ENCODE assay signal across 30 cellular contexts in genomic region chr4:143745874-143746273, GRCh38. TPM values are rescaled to one million over a fixed set of nuclear protein-coding genes. Genes with fewer than 3 reads are reported as not detected.
"Had no signal": no experiment of that assay in that cellular context is flagged by ENCODE, and none has a peak within 500 bp of the region (broad histone marks: within the 10 kb centered on the region; RNA-seq: fewer than 3 reads in every experiment).

No MANE protein-coding gene starts in this region.

- H3K9me3 ChIP-seq: stomach, suprapubic skin, testis, thoracic aorta, thyroid gland, tibial artery, tibial nerve, transverse colon, upper lobe of left lung, upper lobe of right lung, uterus, vagina had no signal

- H3K4me1 Mint-ChIP-seq: stimulated activated effector memory CD8-positive, alpha-beta T cell treated with anti-CD3 and anti-CD28 coated beads, Interleukin-12 subunit alpha, Interleukin-12 subunit beta, amount 100 ng/mL, for 72 hours; stimulated activated memory B cell treated with anti-CD40 and anti-IgM and Interleukin-4, amounts not matched to agents 10 μg/mL and 1 μg/mL and 100 μg/mL, for 72 hours; stimulated activated naive B cell treated with anti-CD40 and anti-IgM and Interleukin-4, amounts not matched to agents 10 μg/mL and 1 μg/mL and 100 μg/mL, for 72 hours; stimulated activated naive CD8-positive, alpha-beta T cell treated with anti-CD3 and anti-CD28 coated beads, Interleukin-15, amount 100 ng/mL, for 72 hours had no signal

- H3K36me3 ChIP-seq: stomach, suprapubic skin, thoracic aorta, thyroid gland, tibial artery, tibial nerve, transverse colon, upper lobe of left lung, upper lobe of right lung, uterus, vagina had no signal

- H3K27me3 ChIP-seq: stomach, suprapubic skin, testis, thyroid gland, tibial artery, tibial nerve, transverse colon, upper lobe of left lung, upper lobe of right lung, uterus, vagina had no signal

- H3K4me3 Mint-ChIP-seq: stimulated activated effector memory CD8-positive, alpha-beta T cell treated with anti-CD3 and anti-CD28 coated beads, Interleukin-12 subunit alpha, Interleukin-12 subunit beta, amount 100 ng/mL, for 72 hours; stimulated activated memory B cell treated with anti-CD40 and anti-IgM and Interleukin-4, amounts not matched to agents 10 μg/mL and 1 μg/mL and 100 μg/mL, for 72 hours; stimulated activated naive B cell treated with anti-CD40 and anti-IgM and Interleukin-4, amounts not matched to agents 10 μg/mL and 1 μg/mL and 100 μg/mL, for 72 hours; stimulated activated naive CD8-positive, alpha-beta T cell treated with anti-CD3 and anti-CD28 coated beads, Interleukin-15, amount 100 ng/mL, for 72 hours; stimulated activated naive CD8-positive, alpha-beta T cell treated with anti-CD3 and anti-CD28 coated beads, Interleukin-15, Interleukin-2, amounts not matched to agents 100 ng/mL and 50 ng/mL, for 24 hours; type B pancreatic cell had no signal

- H3K4me3 ChIP-seq: stomach, suprapubic skin, testis, thoracic aorta, thyroid gland, tibial artery, tibial nerve, transverse colon, upper lobe of left lung, upper lobe of right lung, uterus, vagina had no signal

- H3K27ac ChIP-seq: stomach, suprapubic skin, testis, thoracic aorta, thyroid gland, tibial artery, tibial nerve, transverse colon, upper lobe of left lung, upper lobe of right lung, uterus, vagina had no signal

- ATAC-seq: stimulated activated effector memory CD8-positive, alpha-beta T cell treated with anti-CD3 and anti-CD28 coated beads, Interleukin-12 subunit alpha, Interleukin-12 subunit beta, amount 100 ng/mL, for 72 hours; stimulated activated memory B cell treated with anti-CD40 and anti-IgM and Interleukin-4, amounts not matched to agents 10 μg/mL and 1 μg/mL and 100 μg/mL, for 72 hours; stimulated activated naive B cell treated with anti-CD40 and anti-IgM and Interleukin-4, amounts not matched to agents 10 μg/mL and 1 μg/mL and 100 μg/mL, for 72 hours; stimulated activated naive CD8-positive, alpha-beta T cell treated with anti-CD3 and anti-CD28 coated beads, Interleukin-15, amount 100 ng/mL, for 72 hours; stimulated activated naive CD8-positive, alpha-beta T cell treated with anti-CD3 and anti-CD28 coated beads, Interleukin-15, Interleukin-2, amounts not matched to agents 100 U/mL and 50 U/mL, for 24 hours; upper lobe of right lung had no signal

- H3K27ac Mint-ChIP-seq: stimulated activated effector memory CD8-positive, alpha-beta T cell treated with anti-CD3 and anti-CD28 coated beads, Interleukin-12 subunit alpha, Interleukin-12 subunit beta, amount 100 ng/mL, for 72 hours; stimulated activated memory B cell treated with anti-CD40 and anti-IgM and Interleukin-4, amounts not matched to agents 10 μg/mL and 1 μg/mL and 100 μg/mL, for 72 hours; stimulated activated naive B cell treated with anti-CD40 and anti-IgM and Interleukin-4, amounts not matched to agents 10 μg/mL and 1 μg/mL and 100 μg/mL, for 72 hours; stimulated activated naive CD8-positive, alpha-beta T cell treated with anti-CD3 and anti-CD28 coated beads, Interleukin-15, amount 100 ng/mL, for 72 hours; stimulated activated naive CD8-positive, alpha-beta T cell treated with anti-CD3 and anti-CD28 coated beads, Interleukin-15, Interleukin-2, amounts not matched to agents 100 ng/mL and 50 ng/mL, for 24 hours; type B pancreatic cell had no signal

- H3K27me3 Mint-ChIP-seq: stimulated activated memory B cell treated with anti-CD40 and anti-IgM and Interleukin-4, amounts not matched to agents 10 μg/mL and 1 μg/mL and 100 μg/mL, for 72 hours; stimulated activated naive B cell treated with anti-CD40 and anti-IgM and Interleukin-4, amounts not matched to agents 10 μg/mL and 1 μg/mL and 100 μg/mL, for 72 hours; stimulated activated naive CD8-positive, alpha-beta T cell treated with anti-CD3 and anti-CD28 coated beads, Interleukin-15, amount 100 ng/mL, for 72 hours; stimulated activated naive CD8-positive, alpha-beta T cell treated with anti-CD3 and anti-CD28 coated beads, Interleukin-15, Interleukin-2, amounts not matched to agents 100 ng/mL and 50 ng/mL, for 24 hours; type B pancreatic cell had no signal

- H3K36me3 Mint-ChIP-seq: stimulated activated effector memory CD8-positive, alpha-beta T cell treated with anti-CD3 and anti-CD28 coated beads, Interleukin-12 subunit alpha, Interleukin-12 subunit beta, amount 100 ng/mL, for 72 hours; stimulated activated memory B cell treated with anti-CD40 and anti-IgM and Interleukin-4, amounts not matched to agents 10 μg/mL and 1 μg/mL and 100 μg/mL, for 72 hours; stimulated activated naive B cell treated with anti-CD40 and anti-IgM and Interleukin-4, amounts not matched to agents 10 μg/mL and 1 μg/mL and 100 μg/mL, for 72 hours; type B pancreatic cell had no signal

- FAIRE-seq: urothelium cell line had no signal

- H3K9me3 Mint-ChIP-seq: stimulated activated effector memory CD8-positive, alpha-beta T cell treated with anti-CD3 and anti-CD28 coated beads, Interleukin-12 subunit alpha, Interleukin-12 subunit beta, amount 100 ng/mL, for 72 hours; stimulated activated memory B cell treated with anti-CD40 and anti-IgM and Interleukin-4, amounts not matched to agents 10 μg/mL and 1 μg/mL and 100 μg/mL, for 72 hours; stimulated activated naive B cell treated with anti-CD40 and anti-IgM and Interleukin-4, amounts not matched to agents 10 μg/mL and 1 μg/mL and 100 μg/mL, for 72 hours; stimulated activated naive CD8-positive, alpha-beta T cell treated with anti-CD3 and anti-CD28 coated beads, Interleukin-15, amount 100 ng/mL, for 72 hours; stimulated activated naive CD8-positive, alpha-beta T cell treated with anti-CD3 and anti-CD28 coated beads, Interleukin-15, Interleukin-2, amounts not matched to agents 100 ng/mL and 50 ng/mL, for 24 hours; type B pancreatic cell had no signal

- DNase-seq: stimulated activated CD4-positive, alpha-beta T cell treated with anti-CD3 and anti-CD28 coated beads, Interleukin-2, amount 100 ng/mL, for 48 hours; stimulated activated CD4-positive, alpha-beta T cell treated with anti-CD3 and anti-CD28 coated beads, Interleukin-4, amount 100 ng/mL, for 1 hour; stimulated activated CD4-positive, alpha-beta T cell treated with anti-CD3 and anti-CD28 coated beads, Interleukin-4, amount 100 ng/mL, for 24 hours; stimulated activated CD4-positive, alpha-beta T cell treated with anti-CD3 and anti-CD28 coated beads, Interleukin-4, amount 100 ng/mL, for 4 hours; stimulated activated CD8-positive, alpha-beta memory T cell treated with anti-CD3 and anti-CD28 coated beads, Interleukin-4, amount 100 ng/mL, for 48 hours; stimulated activated naive B cell treated with anti-CD40 and anti-IgM and Interleukin-4, amounts not matched to agents 10 μg/mL and 1 μg/mL and 100 μg/mL, for 72 hours; stimulated activated naive CD4-positive, alpha-beta T cell; stimulated activated naive CD4-positive, alpha-beta T cell treated with Interleukin-2 at 50 U/mL for 16 hours; stimulated activated naive CD8-positive, alpha-beta T cell treated with anti-CD3 and anti-CD28 coated beads, Interleukin-15, amount 100 ng/mL, for 72 hours; stimulated activated naive CD8-positive, alpha-beta T cell treated with anti-CD3 and anti-CD28 coated beads, Interleukin-15, Interleukin-2, amounts not matched to agents 100 U/mL and 50 U/mL, for 24 hours; stomach; substantia nigra; testis; thyroid gland; tibial artery; transverse colon; trophoblast cell; upper lobe of left lung; upper lobe of right lung; uterus had no signal

- H3K4me1 ChIP-seq: stomach, suprapubic skin, testis, thyroid gland, tibial nerve, transverse colon, upper lobe of left lung, upper lobe of right lung, uterus, vagina had no signal

RNA-seq across cellular contexts. Expression of gene FREM3, which starts 45.4 kb away (rescaled TPM):
- total RNA-seq: subcutaneous adipose tissue, suprapubic skin, thyroid gland, tibial nerve, transverse colon, vagina had no signal
